19 cellular contexts compared by ENCODE assay signal in genomic region chr16:59859606-59860402, GRCh38.
"Had no signal": no experiment of that assay in that cellular context is flagged by ENCODE, and none has a peak within 500 bp of the region (broad histone marks: within the 10 kb centered on the region; RNA-seq: fewer than 3 reads in every experiment).

No MANE protein-coding gene starts in this region.

- H3K27me3 ChIP-seq: brain microvascular endothelial cell, gastrocnemius medialis, heart right ventricle, tibial artery, vagina had no signal

- DNase-seq: activated CD4-positive, alpha-beta T cell treated with anti-CD3 and anti-CD28 coated beads, Interleukin-2, amount 50 U/mL, for 4 hours; activated CD4-positive, CD25-positive, alpha-beta regulatory T cell treated with anti-CD3 and anti-CD28 coated beads, Interleukin-2, amount 50 U/mL, for 72 hours; activated CD8-positive, alpha-beta memory T cell treated with anti-CD3 and anti-CD28 coated beads, Interleukin-2, amount 10 ng/mL, durations not matched to agents 7 days and 5 days; activated effector memory CD4-positive, alpha-beta T cell treated with Interleukin-2 at 50 U/mL for 16 hours; activated T-cell treated with anti-CD3 and anti-CD28 coated beads, Interleukin-2, amount 50 U/mL, for 24 hours; amygdala; brain microvascular endothelial cell; cerebellar nuclear complex; endodermal cell; erythroblast; gastrocnemius medialis; heart right ventricle; islet precursor cell; psoas muscle; tibial artery had no signal

- H3K4me1 ChIP-seq: gastrocnemius medialis, heart right ventricle, psoas muscle, tibial artery, vagina had no signal

- ATAC-seq: activated CD8-positive, alpha-beta memory T cell treated with anti-CD3 and anti-CD28 coated beads, Interleukin-2, amount 10 ng/mL, durations not matched to agents 7 days and 5 days; gastrocnemius medialis; heart right ventricle; left lobe of liver; natural killer cell treated with Interleukin-12 subunit alpha and Interleukin-12 subunit beta and Interleukin-15 and Interleukin-18, amount 100 ng/mL, for 72 hours; psoas muscle had no signal

- H3K36me3 ChIP-seq: brain microvascular endothelial cell, gastrocnemius medialis, heart right ventricle, tibial artery, vagina had no signal

- H3K27ac ChIP-seq: brain microvascular endothelial cell, gastrocnemius medialis, heart right ventricle, psoas muscle, skin epidermis, tibial artery, vagina had no signal

- H3K4me3 ChIP-seq: gastrocnemius medialis, heart right ventricle, psoas muscle, skin epidermis, tibial artery, vagina had no signal

- H3K9me3 ChIP-seq: gastrocnemius medialis, heart right ventricle, psoas muscle, tibial artery, vagina had no signal
